1 cellular context compared by ENCODE assay signal in the genomic region with DNA sequence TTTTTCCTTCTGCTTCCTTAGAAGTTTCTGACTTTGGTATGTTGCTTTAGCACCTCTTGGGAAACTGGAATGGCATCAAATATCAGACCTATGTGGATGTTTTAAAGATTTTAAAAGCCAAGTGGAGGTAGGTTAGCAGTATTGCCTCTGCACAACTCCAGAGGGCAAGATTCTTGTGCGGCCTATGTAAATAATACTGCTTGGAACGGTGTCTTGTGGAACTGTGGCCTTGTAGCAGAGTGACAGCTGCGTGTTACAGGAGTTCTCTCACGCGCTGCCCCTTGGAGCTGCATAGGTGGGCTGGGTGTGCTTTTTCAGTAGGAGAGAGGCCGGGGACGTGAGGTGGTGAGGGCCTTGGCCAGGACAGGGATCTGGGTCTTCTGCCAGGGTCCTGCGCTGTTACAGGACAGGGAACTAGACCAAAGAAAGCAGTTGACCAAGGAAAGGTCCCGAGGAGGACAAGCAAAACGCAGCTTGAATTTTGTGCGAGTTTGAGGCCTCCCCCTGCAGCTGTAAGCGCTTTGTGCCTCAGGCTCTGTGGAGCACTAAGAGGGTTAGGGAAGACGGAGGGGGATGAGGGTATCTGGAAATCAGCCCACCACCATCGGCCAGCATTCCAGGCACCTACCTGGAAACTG.
A peak's percentile ranks its signal among the peaks of the same experiment; 100 is the strongest.
TF ChIP-seq lines count a peak whose summit lies in the region.

No MANE protein-coding gene starts in this region.

TF ChIP-seq in HepG2, 621 proteins besides CTCF, POLR2A, EP300 and RAD21 (continued from another document and continues in another):
- TF ChIP-seq, protein P1, sequence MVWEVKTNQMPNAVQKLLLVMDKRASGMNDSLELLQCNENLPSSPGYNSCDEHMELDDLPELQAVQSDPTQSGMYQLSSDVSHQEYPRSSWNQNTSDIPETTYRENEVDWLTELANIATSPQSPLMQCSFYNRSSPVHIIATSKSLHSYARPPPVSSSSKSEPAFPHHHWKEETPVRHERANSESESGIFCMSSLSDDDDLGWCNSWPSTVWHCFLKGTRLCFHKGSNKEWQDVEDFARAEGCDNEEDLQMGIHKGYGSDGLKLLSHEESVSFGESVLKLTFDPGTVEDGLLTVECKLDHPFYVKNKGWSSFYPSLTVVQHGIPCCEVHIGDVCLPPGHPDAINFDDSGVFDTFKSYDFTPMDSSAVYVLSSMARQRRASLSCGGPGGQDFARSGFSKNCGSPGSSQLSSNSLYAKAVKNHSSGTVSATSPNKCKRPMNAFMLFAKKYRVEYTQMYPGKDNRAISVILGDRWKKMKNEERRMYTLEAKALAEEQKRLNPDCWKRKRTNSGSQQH (CRISPR knock-in tag; IDR thresholded peaks at IDR 0.05; ENCODE audit: low read depth) = peak; percentile 25; the same call in 1 of the 2 replicates
- TF ChIP-seq, protein P2, sequence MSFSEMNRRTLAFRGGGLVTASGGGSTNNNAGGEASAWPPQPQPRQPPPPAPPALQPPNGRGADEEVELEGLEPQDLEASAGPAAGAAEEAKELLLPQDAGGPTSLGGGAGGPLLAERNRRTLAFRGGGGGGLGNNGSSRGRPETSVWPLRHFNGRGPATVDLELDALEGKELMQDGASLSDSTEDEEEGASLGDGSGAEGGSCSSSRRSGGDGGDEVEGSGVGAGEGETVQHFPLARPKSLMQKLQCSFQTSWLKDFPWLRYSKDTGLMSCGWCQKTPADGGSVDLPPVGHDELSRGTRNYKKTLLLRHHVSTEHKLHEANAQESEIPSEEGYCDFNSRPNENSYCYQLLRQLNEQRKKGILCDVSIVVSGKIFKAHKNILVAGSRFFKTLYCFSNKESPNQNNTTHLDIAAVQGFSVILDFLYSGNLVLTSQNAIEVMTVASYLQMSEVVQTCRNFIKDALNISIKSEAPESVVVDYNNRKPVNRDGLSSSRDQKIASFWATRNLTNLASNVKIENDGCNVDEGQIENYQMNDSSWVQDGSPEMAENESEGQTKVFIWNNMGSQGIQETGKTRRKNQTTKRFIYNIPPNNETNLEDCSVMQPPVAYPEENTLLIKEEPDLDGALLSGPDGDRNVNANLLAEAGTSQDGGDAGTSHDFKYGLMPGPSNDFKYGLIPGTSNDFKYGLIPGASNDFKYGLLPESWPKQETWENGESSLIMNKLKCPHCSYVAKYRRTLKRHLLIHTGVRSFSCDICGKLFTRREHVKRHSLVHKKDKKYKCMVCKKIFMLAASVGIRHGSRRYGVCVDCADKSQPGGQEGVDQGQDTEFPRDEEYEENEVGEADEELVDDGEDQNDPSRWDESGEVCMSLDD (CRISPR knock-in tag; IDR thresholded peaks at IDR 0.05; ENCODE audit: borderline replicate concordance) = 0 out of 2 replicates have a peak, but pooled peaks have one; percentile 1
- TF ChIP-seq ZNF772 (CRISPR knock-in tag; IDR thresholded peaks at IDR 0.05) = 0 out of 2 replicates have a peak, but pooled peaks have one; percentile 14
- TF ChIP-seq SP4 (CRISPR knock-in tag; IDR thresholded peaks at IDR 0.05) = 0 out of 2 replicates have a peak, but pooled peaks have one; percentile 56
- TF ChIP-seq, protein P3, sequence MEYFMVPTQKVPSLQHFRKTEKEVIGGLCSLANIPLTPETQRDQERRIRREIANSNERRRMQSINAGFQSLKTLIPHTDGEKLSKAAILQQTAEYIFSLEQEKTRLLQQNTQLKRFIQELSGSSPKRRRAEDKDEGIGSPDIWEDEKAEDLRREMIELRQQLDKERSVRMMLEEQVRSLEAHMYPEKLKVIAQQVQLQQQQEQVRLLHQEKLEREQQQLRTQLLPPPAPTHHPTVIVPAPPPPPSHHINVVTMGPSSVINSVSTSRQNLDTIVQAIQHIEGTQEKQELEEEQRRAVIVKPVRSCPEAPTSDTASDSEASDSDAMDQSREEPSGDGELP (IDR thresholded peaks at IDR 0.05; ENCODE audit: borderline replicate concordance, low read depth) = peak; percentile 27; the same call in 1 of the 2 replicates
- TF ChIP-seq, protein P4, sequence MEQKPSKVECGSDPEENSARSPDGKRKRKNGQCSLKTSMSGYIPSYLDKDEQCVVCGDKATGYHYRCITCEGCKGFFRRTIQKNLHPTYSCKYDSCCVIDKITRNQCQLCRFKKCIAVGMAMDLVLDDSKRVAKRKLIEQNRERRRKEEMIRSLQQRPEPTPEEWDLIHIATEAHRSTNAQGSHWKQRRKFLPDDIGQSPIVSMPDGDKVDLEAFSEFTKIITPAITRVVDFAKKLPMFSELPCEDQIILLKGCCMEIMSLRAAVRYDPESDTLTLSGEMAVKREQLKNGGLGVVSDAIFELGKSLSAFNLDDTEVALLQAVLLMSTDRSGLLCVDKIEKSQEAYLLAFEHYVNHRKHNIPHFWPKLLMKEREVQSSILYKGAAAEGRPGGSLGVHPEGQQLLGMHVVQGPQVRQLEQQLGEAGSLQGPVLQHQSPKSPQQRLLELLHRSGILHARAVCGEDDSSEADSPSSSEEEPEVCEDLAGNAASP (CRISPR knock-in tag; IDR thresholded peaks at IDR 0.05; ENCODE audit: borderline replicate concordance) = no peak
- 0 out of 2 replicates have a peak, but pooled peaks have one; percentile 34 for TF ChIP-seq ZNF670 (CRISPR knock-in tag; IDR thresholded peaks at IDR 0.05; ENCODE audit: borderline replicate concordance)
- TF ChIP-seq, protein P5, sequence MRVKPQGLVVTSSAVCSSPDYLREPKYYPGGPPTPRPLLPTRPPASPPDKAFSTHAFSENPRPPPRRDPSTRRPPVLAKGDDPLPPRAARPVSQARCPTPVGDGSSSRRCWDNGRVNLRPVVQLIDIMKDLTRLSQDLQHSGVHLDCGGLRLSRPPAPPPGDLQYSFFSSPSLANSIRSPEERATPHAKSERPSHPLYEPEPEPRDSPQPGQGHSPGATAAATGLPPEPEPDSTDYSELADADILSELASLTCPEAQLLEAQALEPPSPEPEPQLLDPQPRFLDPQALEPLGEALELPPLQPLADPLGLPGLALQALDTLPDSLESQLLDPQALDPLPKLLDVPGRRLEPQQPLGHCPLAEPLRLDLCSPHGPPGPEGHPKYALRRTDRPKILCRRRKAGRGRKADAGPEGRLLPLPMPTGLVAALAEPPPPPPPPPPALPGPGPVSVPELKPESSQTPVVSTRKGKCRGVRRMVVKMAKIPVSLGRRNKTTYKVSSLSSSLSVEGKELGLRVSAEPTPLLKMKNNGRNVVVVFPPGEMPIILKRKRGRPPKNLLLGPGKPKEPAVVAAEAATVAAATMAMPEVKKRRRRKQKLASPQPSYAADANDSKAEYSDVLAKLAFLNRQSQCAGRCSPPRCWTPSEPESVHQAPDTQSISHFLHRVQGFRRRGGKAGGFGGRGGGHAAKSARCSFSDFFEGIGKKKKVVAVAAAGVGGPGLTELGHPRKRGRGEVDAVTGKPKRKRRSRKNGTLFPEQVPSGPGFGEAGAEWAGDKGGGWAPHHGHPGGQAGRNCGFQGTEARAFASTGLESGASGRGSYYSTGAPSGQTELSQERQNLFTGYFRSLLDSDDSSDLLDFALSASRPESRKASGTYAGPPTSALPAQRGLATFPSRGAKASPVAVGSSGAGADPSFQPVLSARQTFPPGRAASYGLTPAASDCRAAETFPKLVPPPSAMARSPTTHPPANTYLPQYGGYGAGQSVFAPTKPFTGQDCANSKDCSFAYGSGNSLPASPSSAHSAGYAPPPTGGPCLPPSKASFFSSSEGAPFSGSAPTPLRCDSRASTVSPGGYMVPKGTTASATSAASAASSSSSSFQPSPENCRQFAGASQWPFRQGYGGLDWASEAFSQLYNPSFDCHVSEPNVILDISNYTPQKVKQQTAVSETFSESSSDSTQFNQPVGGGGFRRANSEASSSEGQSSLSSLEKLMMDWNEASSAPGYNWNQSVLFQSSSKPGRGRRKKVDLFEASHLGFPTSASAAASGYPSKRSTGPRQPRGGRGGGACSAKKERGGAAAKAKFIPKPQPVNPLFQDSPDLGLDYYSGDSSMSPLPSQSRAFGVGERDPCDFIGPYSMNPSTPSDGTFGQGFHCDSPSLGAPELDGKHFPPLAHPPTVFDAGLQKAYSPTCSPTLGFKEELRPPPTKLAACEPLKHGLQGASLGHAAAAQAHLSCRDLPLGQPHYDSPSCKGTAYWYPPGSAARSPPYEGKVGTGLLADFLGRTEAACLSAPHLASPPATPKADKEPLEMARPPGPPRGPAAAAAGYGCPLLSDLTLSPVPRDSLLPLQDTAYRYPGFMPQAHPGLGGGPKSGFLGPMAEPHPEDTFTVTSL (CRISPR knock-in tag; IDR thresholded peaks at IDR 0.05; ENCODE audit: borderline replicate concordance) = 0 out of 2 replicates have a peak, but pooled peaks have one; percentile 40
- TF ChIP-seq, protein P6, sequence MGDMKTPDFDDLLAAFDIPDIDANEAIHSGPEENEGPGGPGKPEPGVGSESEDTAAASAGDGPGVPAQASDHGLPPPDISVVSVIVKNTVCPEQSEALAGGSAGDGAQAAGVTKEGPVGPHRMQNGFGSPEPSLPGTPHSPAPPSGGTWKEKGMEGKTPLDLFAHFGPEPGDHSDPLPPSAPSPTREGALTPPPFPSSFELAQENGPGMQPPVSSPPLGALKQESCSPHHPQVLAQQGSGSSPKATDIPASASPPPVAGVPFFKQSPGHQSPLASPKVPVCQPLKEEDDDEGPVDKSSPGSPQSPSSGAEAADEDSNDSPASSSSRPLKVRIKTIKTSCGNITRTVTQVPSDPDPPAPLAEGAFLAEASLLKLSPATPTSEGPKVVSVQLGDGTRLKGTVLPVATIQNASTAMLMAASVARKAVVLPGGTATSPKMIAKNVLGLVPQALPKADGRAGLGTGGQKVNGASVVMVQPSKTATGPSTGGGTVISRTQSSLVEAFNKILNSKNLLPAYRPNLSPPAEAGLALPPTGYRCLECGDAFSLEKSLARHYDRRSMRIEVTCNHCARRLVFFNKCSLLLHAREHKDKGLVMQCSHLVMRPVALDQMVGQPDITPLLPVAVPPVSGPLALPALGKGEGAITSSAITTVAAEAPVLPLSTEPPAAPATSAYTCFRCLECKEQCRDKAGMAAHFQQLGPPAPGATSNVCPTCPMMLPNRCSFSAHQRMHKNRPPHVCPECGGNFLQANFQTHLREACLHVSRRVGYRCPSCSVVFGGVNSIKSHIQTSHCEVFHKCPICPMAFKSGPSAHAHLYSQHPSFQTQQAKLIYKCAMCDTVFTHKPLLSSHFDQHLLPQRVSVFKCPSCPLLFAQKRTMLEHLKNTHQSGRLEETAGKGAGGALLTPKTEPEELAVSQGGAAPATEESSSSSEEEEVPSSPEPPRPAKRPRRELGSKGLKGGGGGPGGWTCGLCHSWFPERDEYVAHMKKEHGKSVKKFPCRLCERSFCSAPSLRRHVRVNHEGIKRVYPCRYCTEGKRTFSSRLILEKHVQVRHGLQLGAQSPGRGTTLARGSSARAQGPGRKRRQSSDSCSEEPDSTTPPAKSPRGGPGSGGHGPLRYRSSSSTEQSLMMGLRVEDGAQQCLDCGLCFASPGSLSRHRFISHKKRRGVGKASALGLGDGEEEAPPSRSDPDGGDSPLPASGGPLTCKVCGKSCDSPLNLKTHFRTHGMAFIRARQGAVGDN (CRISPR knock-in tag; IDR thresholded peaks at IDR 0.05) = peak; percentile 64
- peak; percentile 97 for TF ChIP-seq ZNF263 (CRISPR knock-in tag; IDR thresholded peaks at IDR 0.05)
- TF ChIP-seq CENPT (CRISPR knock-in tag; IDR thresholded peaks at IDR 0.05; ENCODE audit: low read depth) = no peak
- TF ChIP-seq, protein P7, sequence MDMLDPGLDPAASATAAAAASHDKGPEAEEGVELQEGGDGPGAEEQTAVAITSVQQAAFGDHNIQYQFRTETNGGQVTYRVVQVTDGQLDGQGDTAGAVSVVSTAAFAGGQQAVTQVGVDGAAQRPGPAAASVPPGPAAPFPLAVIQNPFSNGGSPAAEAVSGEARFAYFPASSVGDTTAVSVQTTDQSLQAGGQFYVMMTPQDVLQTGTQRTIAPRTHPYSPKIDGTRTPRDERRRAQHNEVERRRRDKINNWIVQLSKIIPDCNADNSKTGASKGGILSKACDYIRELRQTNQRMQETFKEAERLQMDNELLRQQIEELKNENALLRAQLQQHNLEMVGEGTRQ (IDR thresholded peaks at IDR 0.05; ENCODE audit: low read depth, low read length) = no peak
- TF ChIP-seq, protein P7 (CRISPR knock-in tag; IDR thresholded peaks at IDR 0.05; ENCODE audit: borderline replicate concordance) = 0 out of 2 replicates have a peak, but pooled peaks have one; percentile 12
- TF ChIP-seq ZNF777 (CRISPR knock-in tag; IDR thresholded peaks at IDR 0.05) = 0 out of 2 replicates have a peak, but pooled peaks have one; percentile 8
- no peak for TF ChIP-seq RCOR2 (CRISPR knock-in tag; IDR thresholded peaks at IDR 0.05)
- TF ChIP-seq LCORL (IDR thresholded peaks at IDR 0.05) = no peak
- TF ChIP-seq LCORL (CRISPR knock-in tag; IDR thresholded peaks at IDR 0.05) = peak; percentile 38; the same call in 1 of the 2 replicates
- TF ChIP-seq, protein P8, sequence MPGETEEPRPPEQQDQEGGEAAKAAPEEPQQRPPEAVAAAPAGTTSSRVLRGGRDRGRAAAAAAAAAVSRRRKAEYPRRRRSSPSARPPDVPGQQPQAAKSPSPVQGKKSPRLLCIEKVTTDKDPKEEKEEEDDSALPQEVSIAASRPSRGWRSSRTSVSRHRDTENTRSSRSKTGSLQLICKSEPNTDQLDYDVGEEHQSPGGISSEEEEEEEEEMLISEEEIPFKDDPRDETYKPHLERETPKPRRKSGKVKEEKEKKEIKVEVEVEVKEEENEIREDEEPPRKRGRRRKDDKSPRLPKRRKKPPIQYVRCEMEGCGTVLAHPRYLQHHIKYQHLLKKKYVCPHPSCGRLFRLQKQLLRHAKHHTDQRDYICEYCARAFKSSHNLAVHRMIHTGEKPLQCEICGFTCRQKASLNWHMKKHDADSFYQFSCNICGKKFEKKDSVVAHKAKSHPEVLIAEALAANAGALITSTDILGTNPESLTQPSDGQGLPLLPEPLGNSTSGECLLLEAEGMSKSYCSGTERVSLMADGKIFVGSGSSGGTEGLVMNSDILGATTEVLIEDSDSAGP (CRISPR knock-in tag; IDR thresholded peaks at IDR 0.05; ENCODE audit: borderline replicate concordance) = peak; percentile 24; the same call in 1 of the 2 replicates
- TF ChIP-seq ZNF350 (CRISPR knock-in tag; IDR thresholded peaks at IDR 0.05; ENCODE audit: borderline replicate concordance, low read depth) = 0 out of 2 replicates have a peak, but pooled peaks have one; percentile 9
- TF ChIP-seq NFIB (CRISPR knock-in tag; IDR thresholded peaks at IDR 0.05; ENCODE audit: borderline replicate concordance) = no peak
- TF ChIP-seq ZNF234 (CRISPR knock-in tag; conservative IDR thresholded peaks at IDR 0.05) = no peak
- TF ChIP-seq GABPA (IDR thresholded peaks at IDR 0.05; ENCODE audit: low read depth, low read length) = no peak
- no peak for TF ChIP-seq GABPA (CRISPR knock-in tag; IDR thresholded peaks at IDR 0.05; ENCODE audit: low read depth)
- TF ChIP-seq KLF15 (CRISPR knock-in tag; IDR thresholded peaks at IDR 0.05; ENCODE audit: borderline replicate concordance) = no peak
- 0 out of 2 replicates have a peak, but pooled peaks have one; percentile 39 for TF ChIP-seq ZNF709 (CRISPR knock-in tag; IDR thresholded peaks at IDR 0.05)
- peak; percentile 64; the same call in 1 of the 2 replicates for TF ChIP-seq ZNF790 (CRISPR knock-in tag; IDR thresholded peaks at IDR 0.05; ENCODE audit: borderline replicate concordance)
- TF ChIP-seq ZNF619 (CRISPR knock-in tag; IDR thresholded peaks at IDR 0.05) = 0 out of 2 replicates have a peak, but pooled peaks have one; percentile 67
- peak; percentile 48; the same call in 1 of the 2 replicates for TF ChIP-seq ZNF563 (CRISPR knock-in tag; IDR thresholded peaks at IDR 0.05)
- TF ChIP-seq ZMYM3 (CRISPR knock-in tag; IDR thresholded peaks at IDR 0.05) = no peak
- TF ChIP-seq KMT2A (CRISPR knock-in tag; IDR thresholded peaks at IDR 0.05) = 0 out of 2 replicates have a peak, but pooled peaks have one; percentile 2
